Comparison of ENCODE assay signal across 16 cellular contexts in genomic region chr11:709109-709997, GRCh38. TPM values are rescaled to one million over a fixed set of nuclear protein-coding genes. Genes with fewer than 3 reads are reported as not detected.
DNase-seq lines count a peak whose midpoint lies in the region; ATAC-seq, FAIRE-seq and TF ChIP-seq lines count a peak whose summit lies in the region.
"Had no signal": no experiment of that assay in that cellular context is flagged by ENCODE, and none has a peak within 500 bp of the region (broad histone marks: within the 10 kb centered on the region; RNA-seq: fewer than 3 reads in every experiment).

No MANE protein-coding gene starts in this region.

- H3K18ac ChIP-seq in trophoblast cell (ENCODE audit: low read length) = peak overlapping the region; percentile 2

- H3K9me2 ChIP-seq in GM23338 (ENCODE audit: insufficient read depth) = no peaks in the 10 kb centered on the region

- no peak overlapping the region for H3K4me3 Mint-ChIP-seq in GM23338
- H3K4me3 Mint-ChIP-seq: nephron progenitor cell had no signal

- no TSS peak for BruUV-seq in mammary epithelial cell (replicated peaks; lab: Mats Ljungman, UMichigan)

- 0 out of 2 replicates have a peak, but pooled peaks cover 12% of the 10 kb centered on the region for H3F3A ChIP-seq in GM23338 (replicated peaks; ENCODE audit: low read depth)

- CTCF ChIA-PET in mammary epithelial cell (lab: Charles Lee; ENCODE audit: low non-redundant PET) = no interaction called here

- no peak overlapping the region for H3K27ac Mint-ChIP-seq in GM23338
- H3K27ac Mint-ChIP-seq: nephron progenitor cell had no signal

- no peak overlapping the region for H3K4me3 ChIP-seq in GM23338
- H3K4me3 ChIP-seq in mammary epithelial cell (replicated peaks in 1 of 3; ENCODE audit: insufficient read depth in 1 of 3, low read depth in 2 of 3, low read length in 3 of 3) = no peak overlapping the region
- no peak overlapping the region for H3K4me3 ChIP-seq in trophoblast cell (ENCODE audit: low read depth, low read length)
- H3K4me3 ChIP-seq: GM12878, left ventricle myocardium inferior, uterus had no signal

- DNase-seq in GM23338 (ENCODE audit: low spot score) = no peak
- no peak for DNase-seq in mammary epithelial cell
- no peak for DNase-seq in trophoblast cell
- DNase-seq in cardiac septum (ENCODE audit: low spot score) = no peak
- DNase-seq in hypothalamus (lab: John Stamatoyannopoulos, UW) = no peak
- no peak for DNase-seq in GM12891 (ENCODE audit: insufficient read length, low spot score)
- DNase-seq: activated effector memory CD4-positive, alpha-beta T cell treated with anti-CD3 and anti-CD28 coated beads, Interleukin-2, amount 50 U/mL, for 16 hours; dermis blood vessel endothelial cell; DND-41; left ventricle myocardium inferior; nephron progenitor cell; stimulated activated CD4-positive, alpha-beta T cell treated with anti-CD3 and anti-CD28 coated beads, Interleukin-1b, Interleukin-23, amount 100 ng/mL, for 48 hours; stimulated activated CD8-positive, alpha-beta memory T cell treated with anti-CD3 and anti-CD28 coated beads, Interleukin-4, amount 100 ng/mL, for 48 hours; uterus had no signal

- H3K36me3 Mint-ChIP-seq in GM23338 (ENCODE audit: low read depth) = no peaks in the 10 kb centered on the region

- 76% methylated on average over 8 of the region's 27 CpGs for WGBS in mammary epithelial cell (ENCODE audit: low coverage, missing lambda C conversion rate)
- no CpG with 5 or more reads among the region's 27 CpGs for WGBS in trophoblast cell (ENCODE audit: extremely low coverage, insufficient coverage, insufficient read length)

- no peak overlapping the region for H4K8ac ChIP-seq in trophoblast cell (ENCODE audit: low read depth, low read length)

- in situ Hi-C loops in mammary epithelial cell (cut with MboI; ENCODE audit: low sequenced_read_pairs in 2 of 2) = no loop called here

- H3K27ac ChIP-seq in GM23338 (ENCODE audit: low read depth) (0 out of 2 replicates have a peak overlapping the region, but pooled peaks have one; percentile 55), mammary epithelial cell (ENCODE audit: insufficient read depth, low read depth, low read length) (no peak overlapping the region), trophoblast cell (ENCODE audit: low read depth, low read length) (no peak overlapping the region)

- H3K9ac ChIP-seq in mammary epithelial cell (ENCODE audit: insufficient read depth, low read length) (no peak overlapping the region), trophoblast cell (ENCODE audit: low read length) (no peak overlapping the region)

- H3K4me1 ChIP-seq in GM23338 (ENCODE audit: insufficient read depth) (peaks cover 19% of the 10 kb centered on the region), mammary epithelial cell (ENCODE audit: insufficient read depth, low read length) (peaks cover 53% of the 10 kb centered on the region), trophoblast cell (ENCODE audit: control insufficient read depth in 1 of 2, insufficient read depth in 2 of 2, low read length in 2 of 2) (peaks cover 34 to 49% of the 10 kb centered on the region in 2 experiments)

- H2AK5ac ChIP-seq in trophoblast cell (ENCODE audit: low read length) = no peak overlapping the region

- peak overlapping the region; percentile 1 for H3K14ac ChIP-seq in trophoblast cell (ENCODE audit: low read length)

- TF ChIP-seq CTCF in GM23338 (conservative IDR thresholded peaks at IDR 0.05; ENCODE audit: low read depth in 2 of 2) (no peak), mammary epithelial cell (conservative IDR thresholded peaks at IDR 0.05 in 1 of 2, IDR thresholded peaks at IDR 0.05 in 1 of 2; ENCODE audit: extremely low read depth in 1 of 2, insufficient read depth in 1 of 2, low read depth in 1 of 2, low read length in 2 of 2) (no peak)

- FAIRE-seq in GM12891 (lab: Jason Lieb, UNC) = no peak
- FAIRE-seq: astrocyte, GM12878 had no signal

- no peak for ATAC-seq in GM23338

- no peaks in the 10 kb centered on the region for H3K9me3 Mint-ChIP-seq in GM23338

- dilution Hi-C loops in mammary epithelial cell (cut with HindIII; ENCODE audit: low sequenced_read_pairs) = no loop called here

- H4K91ac ChIP-seq in trophoblast cell (ENCODE audit: low read depth, low read length) = peak overlapping the region; percentile 10

- TF ChIP-seq POLR2A in GM12891 (IDR thresholded peaks at IDR 0.05; ENCODE audit: low read depth, low read length) = no peak

- no peaks in the 10 kb centered on the region for H3K9me3 ChIP-seq in mammary epithelial cell (replicated peaks; ENCODE audit: insufficient read depth, low read length)
- H3K9me3 ChIP-seq in trophoblast cell (ENCODE audit: insufficient read depth, low read depth, low read length) = no peaks in the 10 kb centered on the region
- H3K9me3 ChIP-seq: left ventricle myocardium inferior, uterus had no signal

- intact Hi-C loops in mammary epithelial cell (cut with micrococcal nuclease) = no loop called here
- intact Hi-C loops in cardiac septum (cut with DNase I) = no loop called here

- H4K20me1 ChIP-seq in GM23338 (replicated peaks; ENCODE audit: insufficient read depth) (no peaks in the 10 kb centered on the region), mammary epithelial cell (ENCODE audit: insufficient read depth, low read length) (no peaks in the 10 kb centered on the region)

- H3K79me2 ChIP-seq in GM23338 (replicated peaks; ENCODE audit: insufficient read depth) (no peaks in the 10 kb centered on the region), mammary epithelial cell (ENCODE audit: insufficient read depth, low read length) (peaks cover 95% of the 10 kb centered on the region), trophoblast cell (ENCODE audit: control insufficient read depth, insufficient read depth, low read length, poor library complexity) (peaks cover 27% of the 10 kb centered on the region)

- peaks cover 26% of the 10 kb centered on the region for H3K4me1 Mint-ChIP-seq in GM23338

- no peak overlapping the region for H2BK5ac ChIP-seq in trophoblast cell (ENCODE audit: low read depth, low read length, poor library complexity)

- peak overlapping the region; percentile 19 for H3K4ac ChIP-seq in trophoblast cell (ENCODE audit: low read depth, low read length)

- H2BK120ac ChIP-seq in trophoblast cell (ENCODE audit: insufficient read depth, low read length, poor library complexity) = peak overlapping the region; percentile 29

- no peaks in the 10 kb centered on the region for H3K36me3 ChIP-seq in GM23338 (ENCODE audit: insufficient read depth)
- peaks cover 7% of the 10 kb centered on the region for H3K36me3 ChIP-seq in mammary epithelial cell (ENCODE audit: insufficient read depth, low read length)
- H3K36me3 ChIP-seq in trophoblast cell (ENCODE audit: control insufficient read depth in 1 of 2, insufficient read depth in 2 of 2, low read length in 2 of 2) = peaks cover 20 to 33% of the 10 kb centered on the region in 2 experiments
- H3K36me3 ChIP-seq: left ventricle myocardium inferior, uterus had no signal

- no peak overlapping the region for H2AFZ ChIP-seq in GM23338
- H2AFZ ChIP-seq in mammary epithelial cell (ENCODE audit: low read depth, low read length) = no peak overlapping the region
- H2AFZ ChIP-seq in trophoblast cell (ENCODE audit: insufficient read depth, low read length, poor library complexity) = no peak overlapping the region

- H3K23ac ChIP-seq in trophoblast cell (ENCODE audit: low read length) = no peak overlapping the region

- H3K27me3 Mint-ChIP-seq in GM23338 (ENCODE audit: insufficient read depth, low read depth, poor library complexity) = peaks cover 11% of the 10 kb centered on the region

- H3K4me2 ChIP-seq in GM23338 (peak overlapping the region; percentile 48), mammary epithelial cell (ENCODE audit: insufficient read depth, low read depth, low read length) (peak overlapping the region; percentile 70), trophoblast cell (ENCODE audit: low read length) (no peak overlapping the region)

- H3K79me1 ChIP-seq in trophoblast cell (ENCODE audit: low read length) = peaks cover 36% of the 10 kb centered on the region

- H3K27me3 ChIP-seq in GM23338 (ENCODE audit: insufficient read depth) (no peaks in the 10 kb centered on the region), mammary epithelial cell (ENCODE audit: insufficient read depth, low read length) (no peaks in the 10 kb centered on the region), trophoblast cell (ENCODE audit: insufficient read depth, low read length) (no peaks in the 10 kb centered on the region)
- H3K27me3 ChIP-seq: uterus had no signal

- no peak overlapping the region for H4K12ac ChIP-seq in trophoblast cell (ENCODE audit: low read depth, low read length)

- H2BK12ac ChIP-seq in trophoblast cell (ENCODE audit: low read length) = peak overlapping the region; percentile 72

TF ChIP-seq in GM12891, 5 proteins besides CTCF, POLR2A, EP300 and RAD21:
- no peak for TF ChIP-seq PAX5 (IDR thresholded peaks at IDR 0.05; ENCODE audit: insufficient read depth, low read length, severe bottlenecking)

RNA-seq across cellular contexts. Expression of gene EPS8L2, which starts 3.3 kb away (rescaled TPM):
- 34.1 and 38.7 TPM in 2 replicates for total RNA-seq in GM23338 (2014; rRNA removed; shearing (Covaris generic))
- 56.5 and 59.4 TPM in 2 replicates for polyA plus RNA-seq in GM23338 (2016; fragmentation: Nextera tagmentation; extraction: Ambion mirVana)
- 100 to 1,000 TPM; 202 to 214 TPM for total RNA-seq in mammary epithelial cell
- 140 TPM for polyA plus RNA-seq in mammary epithelial cell
- 75.0 TPM for polyA minus RNA-seq in mammary epithelial cell
- 166 and 168 TPM in 2 replicates for polyA plus RNA-seq in trophoblast cell (2013)
- 2.3 TPM for total RNA-seq in cardiac septum
- 11.6 TPM for polyA plus RNA-seq in GM12891 (2012; ENCODE audit: low read depth, missing spikeins)

RNA-seq across cellular contexts. Expression of gene TMEM80, which starts 13.7 kb away (rescaled TPM):
- 12.8 and 13.1 TPM in 2 replicates for total RNA-seq in GM23338 (2014; rRNA removed; shearing (Covaris generic))
- polyA plus RNA-seq in GM23338 (2016; fragmentation: Nextera tagmentation; extraction: Ambion mirVana) (25.1 and 25.4 TPM in 2 replicates), mammary epithelial cell (9.6 TPM)
- total RNA-seq in mammary epithelial cell (10 to 100 TPM; 10.0 to 22.5 TPM), cardiac septum (15.5 TPM)
- 1.6 TPM for polyA minus RNA-seq in mammary epithelial cell
- polyA plus RNA-seq in trophoblast cell (2013) = 22.2 and 23.0 TPM in 2 replicates
- polyA plus RNA-seq in GM12891 (2012; ENCODE audit: low read depth, missing spikeins) = 16.4 TPM

RNA-seq across cellular contexts. Expression of gene DEAF1, which starts 14.3 kb away (rescaled TPM):
- 33.5 and 42.6 TPM in 2 replicates for total RNA-seq in GM23338 (2014; rRNA removed; shearing (Covaris generic))
- polyA plus RNA-seq in GM23338 (2016; fragmentation: Nextera tagmentation; extraction: Ambion mirVana) (47.8 and 49.3 TPM in 2 replicates), mammary epithelial cell (15.2 TPM)
- total RNA-seq in mammary epithelial cell (10 to 100 TPM; 31.2 to 32.0 TPM), cardiac septum (21.3 TPM)
- 28.2 TPM for polyA minus RNA-seq in mammary epithelial cell
- 24.6 and 25.8 TPM in 2 replicates for polyA plus RNA-seq in trophoblast cell (2013)
- 21.8 TPM for polyA plus RNA-seq in GM12891 (2012; ENCODE audit: low read depth, missing spikeins)

RNA-seq across cellular contexts. Expression of gene TALDO1, which starts 37.9 kb away (rescaled TPM):
- 339 and 353 TPM in 2 replicates for total RNA-seq in GM23338 (2014; rRNA removed; shearing (Covaris generic))
- polyA plus RNA-seq in GM23338 (2016; fragmentation: Nextera tagmentation; extraction: Ambion mirVana) (402 and 411 TPM in 2 replicates), mammary epithelial cell (142 TPM)
- total RNA-seq in mammary epithelial cell (100 to 1,000 TPM; 102 to 140 TPM), cardiac septum (92.4 TPM)
- polyA minus RNA-seq in mammary epithelial cell = 102 TPM
- 244 and 248 TPM in 2 replicates for polyA plus RNA-seq in trophoblast cell (2013)
- 131 TPM for polyA plus RNA-seq in GM12891 (2012; ENCODE audit: low read depth, missing spikeins)

Comparison
In these comparisons a context has a peak if more than half of its experiments do, and no peak if none do; other contexts are left out.
1. RNA of gene EPS8L2, which starts 3.3 kb away (total RNA-seq): 202 to 214 TPM in mammary epithelial cell and 34.1 to 38.7 TPM in GM23338; 2.3 TPM in cardiac septum (single experiment); every median in the first group is over 10 times any median in the second.